ENCODE assay signal across 8 cellular contexts in genomic region chr1:153627797-153628626, GRCh38. TPM values are rescaled to one million over a fixed set of nuclear protein-coding genes. Genes with fewer than 3 reads are reported as not detected.
DNase-seq lines count a peak whose midpoint lies in the region; ATAC-seq, FAIRE-seq and TF ChIP-seq lines count a peak whose summit lies in the region.

S100A1 (plus strand) TSS chr1:153628434; CDS start chr1:153630522, 2,088 bp downstream.

- no peak for FAIRE-seq in GM12878 (lab: Jason Lieb, UNC)

- CTCF ChIA-PET in GM12878 (lab: Yijun Ruan, JAX) = interaction anchor here (0.8 to 5.2 kb wide), 22 partner anchors 10 to 359 kb away, joined by 3 to 66 read pairs (median 4); partner anchors contain the start of genes RAB13, S100A14, S100A16 and S100A5

- H2AFZ ChIP-seq in GM12878 (ENCODE audit: control insufficient read depth, low read depth, low read length) = peak within 1 kb of the TSS; percentile 49

- RAD21 ChIA-PET in GM12878 (lab: Charles Lee; ENCODE audit: unreplicated experiment) = interaction anchor here (1.1 to 3.7 kb wide), 8 partner anchors 10 to 93 kb away, joined by 3 to 25 read pairs (median 6); partner anchors contain the start of gene S100A14

- peak within 1 kb of the TSS; percentile 67 for H3K4me2 ChIP-seq in GM12878 (ENCODE audit: control insufficient read depth, insufficient read depth)

- H3K9me3 ChIP-seq in GM12878 (replicated peaks; ENCODE audit: control insufficient read depth, insufficient read depth, low read length) = no peaks in the 10 kb centered on the region
- peaks cover 2% of the 10 kb centered on the region for H3K9me3 ChIP-seq in iPS-18c (ENCODE audit: control insufficient read depth, insufficient read depth, low read length)

- H3K79me2 ChIP-seq in GM12878 (ENCODE audit: control insufficient read depth, insufficient read depth, low read length) = no peaks in the 10 kb centered on the region

- in situ Hi-C loops in GM12878 (cut with MboI) = no loop called here

- intact Hi-C loops in GM12878 (cut with micrococcal nuclease; ENCODE audit: unreplicated experiment) = no loop called here

- H3K4me1 ChIP-seq in GM12878 (ENCODE audit: control insufficient read depth, insufficient read depth, low read length) = peaks cover 10% of the 10 kb centered on the region

- H4K20me1 ChIP-seq in GM12878 (ENCODE audit: control insufficient read depth, insufficient read depth) = no peaks in the 10 kb centered on the region

- H3K36me3 ChIP-seq in GM12878 (ENCODE audit: control insufficient read depth in 2 of 2, insufficient read depth in 2 of 2, low read length in 1 of 2) = no peaks in the 10 kb centered on the region

- TF ChIP-seq RAD21 in GM12878 (IDR thresholded peaks at IDR 0.05; ENCODE audit: insufficient read depth, low read depth, low read length) = no peak

- ATAC-seq in GM12878 (no peak), HG03039 (IDR thresholded peaks at IDR 0.05; ENCODE audit: unreplicated experiment) (no peak), GM21381 (IDR thresholded peaks at IDR 0.05; ENCODE audit: unreplicated experiment) (no peak)

- no TSS peak for BruUV-seq in GM12878 (replicated peaks; lab: Mats Ljungman, UMichigan)

- 84% methylated on average over 7 of the region's 8 CpGs for WGBS in GM12878 (ENCODE audit: insufficient coverage, insufficient replicate concordance, low lambda C conversion rate, missing lambda C conversion rate)

- no peak for TF ChIP-seq EP300 in GM12878 (IDR thresholded peaks at IDR 0.05; ENCODE audit: borderline replicate concordance in 1 of 2, control insufficient read depth in 1 of 2, low read depth in 2 of 2, low read length in 2 of 2)

- peak within 1 kb of the TSS; percentile 22; the same call in 1 of the 2 replicates for H3K9ac ChIP-seq in GM12878 (ENCODE audit: control insufficient read depth, insufficient read depth, low read length)

- TF ChIP-seq CTCF in HFF-Myc (IDR thresholded peaks at IDR 0.05; ENCODE audit: low read depth, low read length, missing control alignments) = peak; percentile 24
- TF ChIP-seq CTCF in GM12878 (IDR thresholded peaks at IDR 0.05 in 2 of 3, conservative IDR thresholded peaks at IDR 0.05 in 1 of 3; ENCODE audit: control insufficient read depth in 2 of 3, extremely low read depth in 1 of 3, insufficient read depth in 1 of 3, low read depth in 3 of 3, low read length in 3 of 3) = no peak; a peak in 1 of 6 replicates

- H3K27me3 ChIP-seq in GM12878 (replicated peaks in 1 of 2; ENCODE audit: control insufficient read depth in 2 of 2, insufficient read depth in 2 of 2, low read length in 1 of 2) = no peaks in the 10 kb centered on the region

- no peak for DNase-seq in HFF-Myc (ENCODE audit: extremely low read depth, low read depth)
- no peak for DNase-seq in GM12878 (ENCODE audit: low read depth, low spot score)
- DNase-seq in NCI-H187 treated with DMSO at 0.1 percent for 48 hours (lab: John Stamatoyannopoulos, UW) = no peak
- DNase-seq in GF-D8 (lab: John Stamatoyannopoulos, UW) = no peak

- no peak for TF ChIP-seq POLR2A in GM12878 (IDR thresholded peaks at IDR 0.05; ENCODE audit: low read depth, low read length)

- POLR2A ChIA-PET in GM12878 (lab: Charles Lee) = interaction anchor here (0.8 kb wide), 1 partner anchor 14 kb away, joined by 5 read pairs; no protein-coding TSS in a partner anchor

- SMC1A ChIA-PET in GM12878 (lab: Charles Lee; ENCODE audit: uncharacterized antibody, unreplicated experiment) = interaction anchor here (1.0 to 4.9 kb wide), 10 partner anchors 10 to 96 kb away, joined by 3 to 31 read pairs (median 5); partner anchors contain the start of genes ILF2 and S100A14

- H3K27ac ChIP-seq in GM12878 (ENCODE audit: control insufficient read depth, insufficient read depth) (no peak within 1 kb of the TSS), skin epidermis (peak within 1 kb of the TSS; percentile 3 to 96 (median 85))

- H3K4me3 ChIP-seq in HFF-Myc (replicated peaks; ENCODE audit: low read depth, low read length) = peak within 1 kb of the TSS; percentile 74
- no peak within 1 kb of the TSS for H3K4me3 ChIP-seq in GM12878
- peak within 1 kb of the TSS; percentile 95 for H3K4me3 ChIP-seq in iPS-18c (ENCODE audit: insufficient read depth, low read depth, low read length)
- H3K4me3 ChIP-seq in skin epidermis = peak within 1 kb of the TSS; percentile 30 to 46 (median 36)

TF ChIP-seq in GM12878, 131 proteins besides CTCF, POLR2A, EP300 and RAD21:
- no peak for TF ChIP-seq YY1 (IDR thresholded peaks at IDR 0.05; ENCODE audit: low read depth, low read length)
- TF ChIP-seq SMAD1 (IDR thresholded peaks at IDR 0.05; ENCODE audit: low read depth, partially characterized antibody) = no peak
- no peak for TF ChIP-seq NFXL1 (IDR thresholded peaks at IDR 0.05; ENCODE audit: borderline replicate concordance)
- TF ChIP-seq CEBPB (IDR thresholded peaks at IDR 0.05; ENCODE audit: borderline replicate concordance in 1 of 2, low read depth in 2 of 2, low read length in 2 of 2) = no peak
- TF ChIP-seq RFX5 (IDR thresholded peaks at IDR 0.05; ENCODE audit: low read depth, low read length) = no peak
- no peak for TF ChIP-seq BMI1 (IDR thresholded peaks at IDR 0.05; ENCODE audit: borderline replicate concordance)
- no peak for TF ChIP-seq TAF1 (IDR thresholded peaks at IDR 0.05; ENCODE audit: borderline replicate concordance, low read depth, low read length)
- no peak for TF ChIP-seq MEF2A (IDR thresholded peaks at IDR 0.05; ENCODE audit: insufficient read depth, low read depth, low read length)
- no peak for TF ChIP-seq SRF (IDR thresholded peaks at IDR 0.05; ENCODE audit: low read depth in 2 of 2, low read length in 2 of 2)
- TF ChIP-seq TARDBP (IDR thresholded peaks at IDR 0.05; ENCODE audit: borderline replicate concordance) = no peak
- TF ChIP-seq BCLAF1 (IDR thresholded peaks at IDR 0.05) = no peak
TF ChIP-seq in GM12878: peak in this region for 0.

RNA-seq across cellular contexts. Expression of gene S100A1, which starts in this region (rescaled TPM):
- not detected in 2 replicates for total RNA-seq in GM12878 (2013; cell fraction: nucleolus; rRNA removed)
- not detected in 2 replicates for total RNA-seq in GM12878 (2014; rRNA removed)
- total RNA-seq in GM12878 (2014; rRNA removed; fragmentation: Illumina TruSeq; extraction: Trizol) = not detected in 2 replicates
- total RNA-seq in GM12878 (2021) = not detected in 2 replicates
- polyA plus RNA-seq in GM12878 (2011; ENCODE audit: low read depth) = 0.24 TPM
- not detected in 2 replicates for polyA plus RNA-seq in GM12878 (2011; rRNA removed)
- 0.27 TPM in 1 of 2 replicates, not detected in the other for polyA plus RNA-seq in GM12878 (2011; cell fraction: cytosol; rRNA removed)
- polyA plus RNA-seq in GM12878 (2011; cell fraction: nucleus; rRNA removed) = not detected in 2 replicates
- 0.49 and 0.60 TPM in 2 replicates for polyA plus RNA-seq in GM12878 (2012)
- not detected in 2 replicates for polyA plus RNA-seq in GM12878 (2014; fragmentation: Illumina TruSeq; extraction: Trizol)
- polyA plus RNA-seq in GM12878 (2014; fragmentation: Nextera tagmentation; extraction: Ambion mirVana) = under 1 TPM in 1 of 2 experiments, not detected in 1; 0.13 TPM
- 0.03 TPM in 1 of 2 replicates, not detected in the other for polyA plus RNA-seq in GM12878 (2014; rRNA removed)
- under 1 TPM in 1 of 2 experiments, not detected in 1; 0.29 TPM for polyA plus RNA-seq in GM12878 (2016; fragmentation: Nextera tagmentation; extraction: Ambion mirVana)
- not detected in 2 replicates for polyA minus RNA-seq in GM12878 (2011; rRNA and poly(A)+ RNA removed)
- not detected in 2 replicates for polyA minus RNA-seq in GM12878 (2011; cell fraction: cytosol; rRNA and poly(A)+ RNA removed)
- not detected in 2 replicates for polyA minus RNA-seq in GM12878 (2011; cell fraction: nucleus; rRNA and poly(A)+ RNA removed)
